9 cellular contexts compared by ENCODE assay signal in genomic region chr1:203475012-203475981, GRCh38. TPM values are rescaled to one million over a fixed set of nuclear protein-coding genes. Genes with fewer than 3 reads are reported as not detected.
DNase-seq lines count a peak whose midpoint lies in the region; ATAC-seq lines count a peak whose summit lies in the region.
"Had no signal": no experiment of that assay in that cellular context is flagged by ENCODE, and none has a peak within 500 bp of the region (broad histone marks: within the 10 kb centered on the region; RNA-seq: fewer than 3 reads in every experiment).

PRELP (plus strand) TSS chr1:203475806; CDS start chr1:203483185, 7,379 bp downstream.

- DNase-seq in activated naive CD8-positive, alpha-beta T cell treated with anti-CD3 and anti-CD28 coated beads, Interleukin-2, amount 10 ng/mL, durations not matched to agents 7 days and 5 days = no peak
- DNase-seq in activated naive CD8-positive, alpha-beta T cell treated with anti-CD3 and anti-CD28 coated beads, Interleukin-2, amount 50 U/mL, for 24 hours = no peak
- DNase-seq in mesenteric fat pad (ENCODE audit: low spot score) = no peak
- DNase-seq in aorta = peak in 1 of 2 donors; percentile 63
- DNase-seq in NCI-H226 = no peak
- DNase-seq in stimulated activated CD4-positive, alpha-beta T cell treated with anti-CD3 and anti-CD28 coated beads, Interleukin-2, amount 100 ng/mL, for 24 hours = no peak
- DNase-seq in T-helper 2 cell = no peak

- no peak for ATAC-seq in activated naive CD8-positive, alpha-beta T cell treated with anti-CD3 and anti-CD28 coated beads, Interleukin-2, amount 10 ng/mL, durations not matched to agents 7 days and 5 days (ENCODE audit: low read depth)
- no peak for ATAC-seq in activated naive CD8-positive, alpha-beta T cell treated with anti-CD3 and anti-CD28 coated beads, Interleukin-2, amount 50 U/mL, for 24 hours
- peak; percentile 80 for ATAC-seq in aorta (ENCODE audit: low FRiP score)

- intact Hi-C loops in aorta (cut with DNase I) = loop anchor here in 1 of 2 donors (5.0 kb wide), 1 partner anchor 68 kb away; no protein-coding TSS in a partner anchor

- H3K36me3 Mint-ChIP-seq in activated naive CD8-positive, alpha-beta T cell treated with anti-CD3 and anti-CD28 coated beads, Interleukin-2, amount 10 ng/mL, durations not matched to agents 7 days and 5 days = no peaks in the 10 kb centered on the region
- H3K36me3 Mint-ChIP-seq in activated naive CD8-positive, alpha-beta T cell treated with anti-CD3 and anti-CD28 coated beads, Interleukin-2, amount 50 U/mL, for 24 hours (ENCODE audit: low read depth) = no peaks in the 10 kb centered on the region

- no peaks in the 10 kb centered on the region for H3K9me3 Mint-ChIP-seq in activated naive CD8-positive, alpha-beta T cell treated with anti-CD3 and anti-CD28 coated beads, Interleukin-2, amount 10 ng/mL, durations not matched to agents 7 days and 5 days
- H3K9me3 Mint-ChIP-seq in activated naive CD8-positive, alpha-beta T cell treated with anti-CD3 and anti-CD28 coated beads, Interleukin-2, amount 50 U/mL, for 24 hours = no peaks in the 10 kb centered on the region

- peaks cover 23% of the 10 kb centered on the region for H3K27me3 Mint-ChIP-seq in activated naive CD8-positive, alpha-beta T cell treated with anti-CD3 and anti-CD28 coated beads, Interleukin-2, amount 10 ng/mL, durations not matched to agents 7 days and 5 days
- H3K27me3 Mint-ChIP-seq in activated naive CD8-positive, alpha-beta T cell treated with anti-CD3 and anti-CD28 coated beads, Interleukin-2, amount 50 U/mL, for 24 hours = peaks cover 17% of the 10 kb centered on the region

- no peaks in the 10 kb centered on the region for H3K36me3 ChIP-seq in ectodermal cell (ENCODE audit: control insufficient read depth, insufficient read depth, low read length)
- H3K36me3 ChIP-seq in aorta (ENCODE audit: control insufficient read depth in 1 of 2, insufficient read depth in 2 of 2, low read length in 1 of 2) = no peaks in the 10 kb centered on the region
- H3K36me3 ChIP-seq: BLaER1 had no signal

- H3K4me1 ChIP-seq in ectodermal cell (ENCODE audit: control insufficient read depth, insufficient read depth, low read length) (peaks cover 33% of the 10 kb centered on the region), aorta (ENCODE audit: control insufficient read depth in 1 of 2, insufficient read depth in 2 of 2, low read length in 2 of 2) (no peaks in the 10 kb centered on the region)

- H3K27ac ChIP-seq in ectodermal cell (ENCODE audit: insufficient read depth, low read depth, low read length, poor library complexity, severe bottlenecking) (peak within 1 kb of the TSS; percentile 11), aorta (ENCODE audit: low read depth in 1 of 2, low read length in 2 of 2) (peak within 1 kb of the TSS; percentile 80 to 94)
- H3K27ac ChIP-seq: BLaER1 had no signal

- H3K4me3 ChIP-seq in ectodermal cell (ENCODE audit: insufficient read depth, low read depth, low read length) (peak within 1 kb of the TSS; percentile 6), aorta (ENCODE audit: low read length in 2 of 2) (peak within 1 kb of the TSS; percentile 45 to 90)
- H3K4me3 ChIP-seq: BLaER1 had no signal

- no peak within 1 kb of the TSS for H3K4me3 Mint-ChIP-seq in activated naive CD8-positive, alpha-beta T cell treated with anti-CD3 and anti-CD28 coated beads, Interleukin-2, amount 10 ng/mL, durations not matched to agents 7 days and 5 days
- H3K4me3 Mint-ChIP-seq in activated naive CD8-positive, alpha-beta T cell treated with anti-CD3 and anti-CD28 coated beads, Interleukin-2, amount 50 U/mL, for 24 hours = no peak within 1 kb of the TSS

- peak within 1 kb of the TSS; percentile 2 for H3K27ac Mint-ChIP-seq in activated naive CD8-positive, alpha-beta T cell treated with anti-CD3 and anti-CD28 coated beads, Interleukin-2, amount 10 ng/mL, durations not matched to agents 7 days and 5 days
- H3K27ac Mint-ChIP-seq in activated naive CD8-positive, alpha-beta T cell treated with anti-CD3 and anti-CD28 coated beads, Interleukin-2, amount 50 U/mL, for 24 hours = no peak within 1 kb of the TSS

- H3K4me1 Mint-ChIP-seq in activated naive CD8-positive, alpha-beta T cell treated with anti-CD3 and anti-CD28 coated beads, Interleukin-2, amount 10 ng/mL, durations not matched to agents 7 days and 5 days = peaks cover 10% of the 10 kb centered on the region
- H3K4me1 Mint-ChIP-seq in activated naive CD8-positive, alpha-beta T cell treated with anti-CD3 and anti-CD28 coated beads, Interleukin-2, amount 50 U/mL, for 24 hours = peaks cover 1% of the 10 kb centered on the region

- no peaks in the 10 kb centered on the region for H3K27me3 ChIP-seq in ectodermal cell (ENCODE audit: control insufficient read depth, insufficient read depth, low read length, poor library complexity, severe bottlenecking)
- no peaks in the 10 kb centered on the region for H3K27me3 ChIP-seq in aorta (ENCODE audit: control insufficient read depth in 1 of 2, insufficient read depth in 2 of 2, low read length in 1 of 2)
- H3K27me3 ChIP-seq: BLaER1 had no signal

- WGBS in ectodermal cell, 2 experiments = 10 to 16% methylated on average over 7 to 8 of the region's 8 CpGs
- 1 to 5% methylated on average over 8 of the region's 8 CpGs for WGBS in aorta, 2 donors

- H3K9me3 ChIP-seq in ectodermal cell (ENCODE audit: control insufficient read depth, low read length) (no peaks in the 10 kb centered on the region), aorta (ENCODE audit: control insufficient read depth, low read length) (no peaks in the 10 kb centered on the region)
- H3K9me3 ChIP-seq: BLaER1 had no signal

- POLR2A ChIA-PET in activated naive CD8-positive, alpha-beta T cell treated with anti-CD3 and anti-CD28 coated beads, Interleukin-2, amount 10 ng/mL, durations not matched to agents 7 days and 5 days (lab: Charles Lee) = no interaction called here

RNA-seq across cellular contexts. Expression of gene PRELP, which starts in this region (rescaled TPM):
- total RNA-seq in activated naive CD8-positive, alpha-beta T cell treated with anti-CD3 and anti-CD28 coated beads, Interleukin-2, amount 10 ng/mL, durations not matched to agents 7 days and 5 days = not detected
- polyA plus RNA-seq in ectodermal cell (2013, experiment 1 of 4) = 5.7 TPM
- 6.4 TPM for polyA plus RNA-seq in ectodermal cell (2013, experiment 2 of 4)
- polyA plus RNA-seq in ectodermal cell (2013, experiment 3 of 4) = 4.8 TPM
- polyA plus RNA-seq in ectodermal cell (2013, experiment 4 of 4) = 6.2 TPM
- total RNA-seq in mesenteric fat pad (80.0 TPM), aorta (100 to 1,000 TPM; 174 to 217 TPM)
- polyA plus RNA-seq in aorta = 100 to 1,000 TPM; 152 to 178 TPM

Comparison
In these comparisons a context has a peak if more than half of its experiments do, and no peak if none do; other contexts are left out.
1. RNA of gene PRELP (total RNA-seq): 174 to 217 TPM in aorta and 80.0 TPM in mesenteric fat pad (single experiment); not detected in activated naive CD8-positive, alpha-beta T cell treated with anti-CD3 and anti-CD28 coated beads, Interleukin-2, amount 10 ng/mL, durations not matched to agents 7 days and 5 days; every median in the first group is over 10 times any median in the second.